Comparison of ENCODE assay signal across 8 cellular contexts in genomic region chrX:11759461-11760311, GRCh38.
DNase-seq lines count a peak whose midpoint lies in the region; ATAC-seq and FAIRE-seq lines count a peak whose summit lies in the region.

No MANE protein-coding gene starts in this region.

- peak overlapping the region; percentile 98 for H3K27ac Mint-ChIP-seq in memory B cell

- peak overlapping the region; percentile 94 for H3K4me3 Mint-ChIP-seq in memory B cell

- DNase-seq in D341Med (ENCODE audit: low spot score) (peak; percentile 72), HUDEP-2 (lab: John Stamatoyannopoulos, UW; ENCODE audit: unreplicated experiment in 76 of 76) (peak in 71 of 76 experiments; percentile 3 to 81 (median 53)), NOMO-1 (lab: John Stamatoyannopoulos, UW; ENCODE audit: unreplicated experiment in 2 of 2) (peak; percentile 81 to 94), memory B cell (ENCODE audit: low spot score in 2 of 2) (peak in 1 of 2 donors; percentile 44)
- peak; percentile 40 for DNase-seq in activated CD8-positive, alpha-beta memory T cell treated with anti-CD3 and anti-CD28 coated beads, Interleukin-2, amount 50 U/mL, for 1 hour (ENCODE audit: extremely low read depth)
- peak; percentile 24 to 31 for DNase-seq in stimulated activated CD8-positive, alpha-beta memory T cell treated with anti-CD3 and anti-CD28 coated beads, Interleukin-2, amount 100 ng/mL, for 48 hours (ENCODE audit: low read depth in 2 of 2)

- H3K36me3 Mint-ChIP-seq in memory B cell, result peaks cover 15% of the 10 kb centered on the region

- ATAC-seq in GM21515 (IDR thresholded peaks at IDR 0.05; ENCODE audit: unreplicated experiment) (peak; percentile 77), memory B cell (ENCODE audit: low read depth) (peak; percentile 69)

- H3K9me3 Mint-ChIP-seq in memory B cell, result no peaks in the 10 kb centered on the region

- peak; percentile 91 for FAIRE-seq in endometrium (lab: Jason Lieb, UNC)

- no peaks in the 10 kb centered on the region for H3K27me3 Mint-ChIP-seq in memory B cell

- H3K4me1 Mint-ChIP-seq in memory B cell, result peaks cover 24% of the 10 kb centered on the region
